1 cellular context compared by ENCODE assay signal in genomic region chr1:46623733-46624695, GRCh38.
TF ChIP-seq lines count a peak whose summit lies in the region.

No MANE protein-coding gene starts in this region.

TF ChIP-seq in IMR-90, 13 proteins besides CTCF, POLR2A, EP300 and RAD21:
- TF ChIP-seq CEBPB (IDR thresholded peaks at IDR 0.05; ENCODE audit: low read depth, low read length) (no peak), MAFK (IDR thresholded peaks at IDR 0.05; ENCODE audit: low read depth, low read length) (no peak), MAZ (IDR thresholded peaks at IDR 0.05; ENCODE audit: borderline replicate concordance, low read depth, low read length) (no peak), SMC3 (IDR thresholded peaks at IDR 0.05; ENCODE audit: low read depth, low read length) (no peak), RFX5 (IDR thresholded peaks at IDR 0.05; ENCODE audit: low read depth, low read length) (no peak)
